In the genomic region with DNA sequence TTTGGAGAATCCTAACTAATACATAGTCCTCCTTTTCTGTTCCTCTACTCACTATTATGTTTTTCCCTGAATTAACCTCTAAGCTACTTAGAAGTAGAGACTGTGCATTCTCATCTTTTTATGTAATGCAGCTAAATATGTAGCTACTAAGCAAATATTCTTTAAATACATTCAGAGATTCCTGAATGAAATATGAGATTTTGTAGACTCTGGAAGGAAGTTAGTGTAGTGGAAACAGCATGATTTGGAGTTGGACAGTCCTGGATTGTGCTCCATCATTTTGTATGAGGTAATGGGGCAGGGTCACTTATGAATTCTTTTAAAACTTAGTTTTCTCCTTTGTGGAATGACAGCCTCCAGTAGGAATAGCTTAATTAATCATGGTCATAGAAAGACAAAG, we compare ENCODE assay signal across 25 cellular contexts. TPM values are rescaled to one million over a fixed set of nuclear protein-coding genes. Genes with fewer than 3 reads are reported as not detected.
DNase-seq lines count a peak whose midpoint lies in the region; ATAC-seq, FAIRE-seq and TF ChIP-seq lines count a peak whose summit lies in the region.
"Had no signal": no experiment of that assay in that cellular context is flagged by ENCODE, and none has a peak within 500 bp of the region (broad histone marks: within the 10 kb centered on the region; RNA-seq: fewer than 3 reads in every experiment).

No MANE protein-coding gene starts in this region.

- no peak for TF ChIP-seq POLR2A in IMR-90 (IDR thresholded peaks at IDR 0.05; ENCODE audit: low read depth, low read length)

- H3K27me3 ChIP-seq in IMR-90 (ENCODE audit: control insufficient read depth, insufficient read depth, low read length) (no peaks in the 10 kb centered on the region), astrocyte (ENCODE audit: insufficient read depth, low read length) (no peaks in the 10 kb centered on the region), pancreas (no peaks in the 10 kb centered on the region)
- H3K27me3 ChIP-seq: SJSA1 had no signal

- FAIRE-seq in astrocyte (lab: Jason Lieb, UNC) (no peak), pancreas (lab: Jason Lieb, UNC) (no peak)
- FAIRE-seq: A204.1, K562, RCC 7860 had no signal

- no peak overlapping the region for H3K56ac ChIP-seq in IMR-90 (ENCODE audit: extremely low read depth, insufficient read depth, low read length)

- H3K18ac ChIP-seq in IMR-90 (ENCODE audit: low read depth, low read length), result no peak overlapping the region

- TF ChIP-seq RAD21 in IMR-90 (IDR thresholded peaks at IDR 0.05; ENCODE audit: low read length), result no peak

- no peak overlapping the region for H2BK20ac ChIP-seq in IMR-90 (ENCODE audit: low read depth, low read length)

- H3K79me2 ChIP-seq in astrocyte (ENCODE audit: insufficient read depth, low read length), result no peaks in the 10 kb centered on the region

- H3K9ac ChIP-seq in IMR-90 (ENCODE audit: low read depth, low read length) (no peak overlapping the region), astrocyte (ENCODE audit: low read length) (no peak overlapping the region)

- H3K4me3 Mint-ChIP-seq in astrocyte (ENCODE audit: unreplicated experiment), result no peak overlapping the region
- no peak overlapping the region for H3K4me3 Mint-ChIP-seq in osteocyte (ENCODE audit: unreplicated experiment)
- H3K4me3 Mint-ChIP-seq: CD8-positive, alpha-beta memory T cell had no signal

- H3K27ac Mint-ChIP-seq in astrocyte (ENCODE audit: unreplicated experiment) (no peak overlapping the region), osteocyte (ENCODE audit: unreplicated experiment) (peak overlapping the region; percentile 9)
- H3K27ac Mint-ChIP-seq: CD8-positive, alpha-beta memory T cell had no signal

- H2BK120ac ChIP-seq in IMR-90 (ENCODE audit: low read depth, low read length), result no peak overlapping the region

- peaks cover 6% of the 10 kb centered on the region for H3K4me1 ChIP-seq in IMR-90 (ENCODE audit: control insufficient read depth, insufficient read depth, low read length)
- H3K4me1 ChIP-seq in astrocyte (ENCODE audit: insufficient read depth, low read length), result no peaks in the 10 kb centered on the region
- no peaks in the 10 kb centered on the region for H3K4me1 ChIP-seq in pancreas
- H3K4me1 ChIP-seq: SJSA1 had no signal

- CTCF ChIA-PET in IMR-90 (lab: Yijun Ruan, JAX), result no interaction called here

- H3K9me1 ChIP-seq in IMR-90 (ENCODE audit: insufficient read depth, low read length), result 0 out of 2 replicates have a peak, but pooled peaks cover 6% of the 10 kb centered on the region

- no peak overlapping the region for H3K14ac ChIP-seq in IMR-90 (replicated peaks; ENCODE audit: low read depth, low read length)

- dilution Hi-C loops in IMR-90 (cut with HindIII; ENCODE audit: low sequenced_read_pairs, unreplicated experiment), result no loop called here

- H3K9me3 ChIP-seq in IMR-90 (ENCODE audit: control insufficient read depth, insufficient read depth, low read length) (peaks cover 2% of the 10 kb centered on the region; the same call in 1 of the 2 replicates), astrocyte (ENCODE audit: insufficient read depth, low read depth, low read length) (no peaks in the 10 kb centered on the region), pancreas (no peaks in the 10 kb centered on the region)
- H3K9me3 ChIP-seq: SJSA1 had no signal

- POLR2A ChIA-PET in IMR-90 (lab: Charles Lee; ENCODE audit: unreplicated experiment), result no interaction called here

- H3K36me3 ChIP-seq in IMR-90 (ENCODE audit: control insufficient read depth, insufficient read depth, low read length), result no peaks in the 10 kb centered on the region
- H3K36me3 ChIP-seq in astrocyte (ENCODE audit: insufficient read depth, low read length), result no peaks in the 10 kb centered on the region
- H3K36me3 ChIP-seq in pancreas, result no peaks in the 10 kb centered on the region
- H3K36me3 ChIP-seq: SJSA1 had no signal

- no peak overlapping the region for H2BK5ac ChIP-seq in IMR-90 (ENCODE audit: low read depth, low read length, poor library complexity, severe bottlenecking)

- intact Hi-C loops in IMR-90 (cut with micrococcal nuclease), result loop anchor here (5.0 kb wide), 1 partner anchor 748 kb away; no protein-coding TSS in a partner anchor
- intact Hi-C loops in pancreas (cut with DNase I), result no loop called here

- DNase-seq in IMR-90 (peak; percentile 65), astrocyte (ENCODE audit: low read depth) (peak; percentile 39), fibroblast of gingiva (ENCODE audit: low read depth) (peak; percentile 35), osteocyte (ENCODE audit: extremely low spot score, unreplicated experiment) (no peak), pancreas (no peak), NCI-H510A treated with DMSO at 0.1 percent for 48 hours (lab: John Stamatoyannopoulos, UW) (no peak), G401 (ENCODE audit: low spot score) (no peak)
- DNase-seq: Calu3; CD8-positive, alpha-beta memory T cell; DMS153; NCI-H1092 treated with DMSO at 0.1 percent for 48 hours; NCI-H1436 treated with DMSO at 0.1 percent for 48 hours; NCI-H1930; NCI-H2227 treated with DMSO at 0.1 percent for 48 hours; NCI-H524; NCI-H82 had no signal

- peaks cover 7% of the 10 kb centered on the region; the same call in 1 of the 2 replicates for H4K20me1 ChIP-seq in IMR-90 (ENCODE audit: insufficient read depth, low read length)
- H4K20me1 ChIP-seq in astrocyte (ENCODE audit: insufficient read depth, low read length), result no peaks in the 10 kb centered on the region

- no peak overlapping the region for H2AK5ac ChIP-seq in IMR-90 (ENCODE audit: low read depth, low read length)

- ATAC-seq in IMR-90 (ENCODE audit: low read depth) (peak; percentile 60), HG02763 (IDR thresholded peaks at IDR 0.05; ENCODE audit: unreplicated experiment) (no peak), pancreas (no peak)
- ATAC-seq: K562, Right ventricle myocardium inferior had no signal

- no peak overlapping the region for H4K5ac ChIP-seq in IMR-90 (ENCODE audit: low read depth, low read length)

- no peak overlapping the region for H2BK15ac ChIP-seq in IMR-90 (ENCODE audit: low read depth, low read length)

- H3K27me3 Mint-ChIP-seq in astrocyte (ENCODE audit: low read depth, unreplicated experiment) (no peaks in the 10 kb centered on the region), osteocyte (ENCODE audit: unreplicated experiment) (no peaks in the 10 kb centered on the region)
- H3K27me3 Mint-ChIP-seq: CD8-positive, alpha-beta memory T cell had no signal

- H2AK9ac ChIP-seq in IMR-90 (replicated peaks; ENCODE audit: low read depth, low read length, poor library complexity), result no peak overlapping the region

- TF ChIP-seq CTCF in IMR-90 (conservative IDR thresholded peaks at IDR 0.05; ENCODE audit: low read depth, low read length) (no peak), astrocyte (IDR thresholded peaks at IDR 0.05; ENCODE audit: insufficient read depth, low read depth, low read length) (no peak), osteocyte (IDR thresholded peaks at IDR 0.05) (no peak), pancreas (IDR thresholded peaks at IDR 0.05) (no peak)

- no peak overlapping the region for H4K8ac ChIP-seq in IMR-90 (ENCODE audit: low read depth in 2 of 2, low read length in 2 of 2)

- H4K91ac ChIP-seq in IMR-90 (ENCODE audit: insufficient read depth, low read depth, low read length), result no peak overlapping the region

- H3K79me1 ChIP-seq in IMR-90 (ENCODE audit: low read depth in 1 of 2, low read length in 2 of 2), result no peaks in the 10 kb centered on the region

- no peak overlapping the region for H3K23ac ChIP-seq in IMR-90 (ENCODE audit: low read depth, low read length)

- H3K4ac ChIP-seq in IMR-90 (ENCODE audit: low read depth, low read length), result no peak overlapping the region

- H3K9me3 Mint-ChIP-seq in astrocyte (ENCODE audit: unreplicated experiment) (peaks cover 2% of the 10 kb centered on the region), osteocyte (ENCODE audit: unreplicated experiment) (no peaks in the 10 kb centered on the region)

- in situ Hi-C loops in IMR-90 (cut with MboI; ENCODE audit: low sequenced_read_pairs) (no loop called here), G401 (cut with HindIII; ENCODE audit: low sequenced_read_pairs) (no loop called here)

- H2AFZ ChIP-seq in IMR-90 (replicated peaks; ENCODE audit: low read length, poor library complexity) (no peak overlapping the region), astrocyte (ENCODE audit: low read depth, low read length) (no peak overlapping the region)

- H3K4me1 Mint-ChIP-seq in astrocyte (ENCODE audit: low read depth, unreplicated experiment) (no peaks in the 10 kb centered on the region), osteocyte (ENCODE audit: unreplicated experiment) (peaks cover 11% of the 10 kb centered on the region)
- H3K4me1 Mint-ChIP-seq: CD8-positive, alpha-beta memory T cell had no signal

- no peak overlapping the region for H3K4me2 ChIP-seq in IMR-90 (ENCODE audit: low read depth, low read length)
- no peak overlapping the region for H3K4me2 ChIP-seq in astrocyte (ENCODE audit: low read length)

- H3K27ac ChIP-seq in IMR-90 (ENCODE audit: insufficient read depth, low read length) (no peak overlapping the region), astrocyte (ENCODE audit: low read depth, low read length) (peak overlapping the region; percentile 9), pancreas (no peak overlapping the region)
- H3K27ac ChIP-seq: C4-2B, SJSA1 had no signal

- H3K36me3 Mint-ChIP-seq in astrocyte (ENCODE audit: low read depth, unreplicated experiment) (no peaks in the 10 kb centered on the region), osteocyte (ENCODE audit: unreplicated experiment) (no peaks in the 10 kb centered on the region)

- no TSS peak for BruUV-seq in IMR-90 (replicated peaks; lab: Mats Ljungman, UMichigan)

- H3K4me3 ChIP-seq in IMR-90 (ENCODE audit: insufficient read depth, low read depth, low read length) (no peak overlapping the region), astrocyte (ENCODE audit: insufficient read depth, low read depth, low read length) (no peak overlapping the region), pancreas (no peak overlapping the region)
- H3K4me3 ChIP-seq: K562, SJSA1 had no signal

TF ChIP-seq in IMR-90, 13 proteins besides CTCF, POLR2A, EP300 and RAD21 (continues in another document):
- no peak for TF ChIP-seq CEBPB (IDR thresholded peaks at IDR 0.05; ENCODE audit: low read depth, low read length)

RNA-seq across cellular contexts. Expression of gene NT5C1B, which starts 24.7 kb away (rescaled TPM):
- not detected in 2 replicates for total RNA-seq in IMR-90 (2012; rRNA removed)
- polyA plus RNA-seq in IMR-90 (2012; rRNA removed), result not detected in 2 replicates
- not detected in 2 replicates for polyA plus RNA-seq in IMR-90 (2012; cell fraction: cytosol; rRNA removed)
- not detected in 2 replicates for polyA plus RNA-seq in IMR-90 (2012; cell fraction: nucleus; rRNA removed; ENCODE audit: low replicate concordance)
- total RNA-seq in astrocyte, result not detected in 2 replicates
- not detected in 2 replicates for total RNA-seq in osteocyte
- total RNA-seq in pancreas, result not detected
- polyA plus RNA-seq in pancreas, result under 1 TPM in 1 of 2 donors, not detected in 1; 0.05 TPM
- total RNA-seq in G401 (2014; rRNA removed; shearing (Covaris generic)), result not detected in 2 replicates
- total RNA-seq: Calu3; CD8-positive, alpha-beta memory T cell; Daoy; K562; OCI-LY7; Right ventricle myocardium inferior; SJSA1 had no signal

RNA-seq across cellular contexts. Expression of gene RDH14, which starts 53.6 kb away (rescaled TPM):
- total RNA-seq in IMR-90 (2012; rRNA removed) (12.2 TPM in 2 replicates), astrocyte (16.0 and 18.8 TPM in 2 replicates), osteocyte (19.0 and 21.3 TPM in 2 replicates), pancreas (10 to 100 TPM in 2 of 6 donors, 1 to 10 TPM in 4; 8.0 to 13.5 (median 8.9) TPM)
- polyA plus RNA-seq in IMR-90 (2012; rRNA removed) (10.2 and 11.9 TPM in 2 replicates), pancreas (10 to 100 TPM in 1 of 2 donors, 1 to 10 TPM in 1; 8.2 to 13.6 TPM)
- polyA plus RNA-seq in IMR-90 (2012; cell fraction: cytosol; rRNA removed), result 5.1 and 9.2 TPM in 2 replicates
- 4.1 and 9.7 TPM in 2 replicates for polyA plus RNA-seq in IMR-90 (2012; cell fraction: nucleus; rRNA removed; ENCODE audit: low replicate concordance)
- total RNA-seq in G401 (2014; rRNA removed; shearing (Covaris generic)), result 35.6 and 45.4 TPM in 2 replicates

Comparison
In these comparisons a context has a peak if more than half of its experiments do, and no peak if none do; other contexts are left out.
1. DNase-seq: peak in IMR-90 (single experiment), astrocyte (single experiment) and fibroblast of gingiva (single experiment); none in osteocyte (single experiment), pancreas (0 of 6), NCI-H510A treated with DMSO at 0.1 percent for 48 hours (single experiment) and G401 (single experiment).